In the genomic region with DNA sequence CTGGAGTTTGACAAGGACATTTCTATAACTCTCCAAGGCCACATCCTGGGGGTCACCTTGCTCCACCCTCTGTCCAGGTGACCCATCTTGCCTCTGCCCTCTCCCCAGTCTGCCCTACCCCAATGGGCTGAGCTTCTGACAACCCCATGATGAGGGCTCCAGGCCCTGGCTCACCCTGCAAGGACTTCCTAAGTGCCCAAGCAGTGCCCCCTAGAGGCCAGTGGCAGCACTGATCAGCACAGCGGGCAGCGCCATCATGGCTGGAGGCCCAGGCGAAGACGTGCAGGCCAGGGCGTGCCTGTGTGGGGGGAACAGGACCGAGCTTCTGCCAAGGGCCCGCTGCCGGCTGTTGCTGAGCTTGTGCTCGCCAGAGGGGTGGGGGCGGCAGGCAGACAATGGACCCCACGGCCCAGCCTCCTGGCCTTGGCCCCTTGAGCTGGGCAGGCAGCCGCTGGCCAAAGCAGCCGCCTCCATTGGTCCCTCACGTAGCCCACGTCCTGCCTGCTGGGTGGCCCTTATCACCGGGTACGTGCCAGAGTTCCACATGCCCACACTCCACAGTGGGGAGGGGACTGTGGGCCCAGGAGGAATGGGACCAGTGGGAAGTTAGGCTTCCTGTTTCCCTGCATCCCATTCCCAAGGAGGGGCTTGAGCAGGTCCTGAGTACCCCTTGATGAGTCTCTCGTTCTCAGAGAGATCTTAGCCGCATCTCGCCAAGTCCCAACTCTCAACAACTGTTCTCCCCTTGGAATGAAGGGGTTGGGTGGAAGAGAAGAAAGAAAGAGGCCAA, we compare ENCODE assay signal across 1 cellular context.
TF ChIP-seq lines count a peak whose summit lies in the region.

No MANE protein-coding gene starts in this region.

TF ChIP-seq in K562, 482 proteins besides CTCF, POLR2A, EP300 and RAD21 (continued from another document and continues in another):
- TF ChIP-seq, protein P1, sequence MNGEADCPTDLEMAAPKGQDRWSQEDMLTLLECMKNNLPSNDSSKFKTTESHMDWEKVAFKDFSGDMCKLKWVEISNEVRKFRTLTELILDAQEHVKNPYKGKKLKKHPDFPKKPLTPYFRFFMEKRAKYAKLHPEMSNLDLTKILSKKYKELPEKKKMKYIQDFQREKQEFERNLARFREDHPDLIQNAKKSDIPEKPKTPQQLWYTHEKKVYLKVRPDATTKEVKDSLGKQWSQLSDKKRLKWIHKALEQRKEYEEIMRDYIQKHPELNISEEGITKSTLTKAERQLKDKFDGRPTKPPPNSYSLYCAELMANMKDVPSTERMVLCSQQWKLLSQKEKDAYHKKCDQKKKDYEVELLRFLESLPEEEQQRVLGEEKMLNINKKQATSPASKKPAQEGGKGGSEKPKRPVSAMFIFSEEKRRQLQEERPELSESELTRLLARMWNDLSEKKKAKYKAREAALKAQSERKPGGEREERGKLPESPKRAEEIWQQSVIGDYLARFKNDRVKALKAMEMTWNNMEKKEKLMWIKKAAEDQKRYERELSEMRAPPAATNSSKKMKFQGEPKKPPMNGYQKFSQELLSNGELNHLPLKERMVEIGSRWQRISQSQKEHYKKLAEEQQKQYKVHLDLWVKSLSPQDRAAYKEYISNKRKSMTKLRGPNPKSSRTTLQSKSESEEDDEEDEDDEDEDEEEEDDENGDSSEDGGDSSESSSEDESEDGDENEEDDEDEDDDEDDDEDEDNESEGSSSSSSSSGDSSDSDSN (IDR thresholded peaks at IDR 0.05; ENCODE audit: borderline replicate concordance in 1 of 2, low read depth in 2 of 2, low read length in 2 of 2) = no peak
- no peak for TF ChIP-seq ZNF551 (CRISPR knock-in tag; IDR thresholded peaks at IDR 0.05)
- peak; percentile 77; the same call in 1 of the 2 replicates for TF ChIP-seq E2F3 (CRISPR knock-in tag; IDR thresholded peaks at IDR 0.05)
- TF ChIP-seq SMC3 (conservative IDR thresholded peaks at IDR 0.05; ENCODE audit: insufficient read depth, low read depth, low read length) = peak; percentile 63
- TF ChIP-seq ZNF408 (CRISPR knock-in tag; IDR thresholded peaks at IDR 0.05; ENCODE audit: low read depth) = no peak
- peak; percentile 17; the same call in 1 of the 2 replicates for TF ChIP-seq MTA2 (IDR thresholded peaks at IDR 0.05; ENCODE audit: low read depth)
- peak; percentile 32; the same call in 1 of the 2 replicates for TF ChIP-seq ZNF263 (CRISPR knock-in tag; IDR thresholded peaks at IDR 0.05; ENCODE audit: borderline replicate concordance)
- TF ChIP-seq, protein P2, sequence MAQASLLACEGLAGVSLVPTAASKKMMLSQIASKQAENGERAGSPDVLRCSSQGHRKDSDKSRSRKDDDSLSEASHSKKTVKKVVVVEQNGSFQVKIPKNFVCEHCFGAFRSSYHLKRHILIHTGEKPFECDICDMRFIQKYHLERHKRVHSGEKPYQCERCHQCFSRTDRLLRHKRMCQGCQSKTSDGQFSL (CRISPR knock-in tag; IDR thresholded peaks at IDR 0.05) = peak; percentile 70
- TF ChIP-seq, protein P2 (tag; IDR thresholded peaks at IDR 0.05) = no peak
- TF ChIP-seq BMI1 (IDR thresholded peaks at IDR 0.05; ENCODE audit: low read length) = no peak
- peak; percentile 34; the same call in 1 of the 2 replicates for TF ChIP-seq HIVEP1 (CRISPR knock-in tag; IDR thresholded peaks at IDR 0.05)
- TF ChIP-seq MTA1 (IDR thresholded peaks at IDR 0.05; ENCODE audit: borderline replicate concordance) = peak; percentile 64; the same call in 1 of the 2 replicates
- TF ChIP-seq CCNT2 (IDR thresholded peaks at IDR 0.05; ENCODE audit: borderline replicate concordance, extremely low read depth, insufficient read length, low read depth, low read length) = no peak
- 0 out of 2 replicates have a peak, but pooled peaks have one; percentile 9 for TF ChIP-seq BCOR (IDR thresholded peaks at IDR 0.05)
- TF ChIP-seq, protein P3, sequence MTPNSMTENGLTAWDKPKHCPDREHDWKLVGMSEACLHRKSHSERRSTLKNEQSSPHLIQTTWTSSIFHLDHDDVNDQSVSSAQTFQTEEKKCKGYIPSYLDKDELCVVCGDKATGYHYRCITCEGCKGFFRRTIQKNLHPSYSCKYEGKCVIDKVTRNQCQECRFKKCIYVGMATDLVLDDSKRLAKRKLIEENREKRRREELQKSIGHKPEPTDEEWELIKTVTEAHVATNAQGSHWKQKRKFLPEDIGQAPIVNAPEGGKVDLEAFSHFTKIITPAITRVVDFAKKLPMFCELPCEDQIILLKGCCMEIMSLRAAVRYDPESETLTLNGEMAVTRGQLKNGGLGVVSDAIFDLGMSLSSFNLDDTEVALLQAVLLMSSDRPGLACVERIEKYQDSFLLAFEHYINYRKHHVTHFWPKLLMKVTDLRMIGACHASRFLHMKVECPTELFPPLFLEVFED (CRISPR knock-in tag; conservative IDR thresholded peaks at IDR 0.05) = peak; percentile 80
- TF ChIP-seq, protein P4, sequence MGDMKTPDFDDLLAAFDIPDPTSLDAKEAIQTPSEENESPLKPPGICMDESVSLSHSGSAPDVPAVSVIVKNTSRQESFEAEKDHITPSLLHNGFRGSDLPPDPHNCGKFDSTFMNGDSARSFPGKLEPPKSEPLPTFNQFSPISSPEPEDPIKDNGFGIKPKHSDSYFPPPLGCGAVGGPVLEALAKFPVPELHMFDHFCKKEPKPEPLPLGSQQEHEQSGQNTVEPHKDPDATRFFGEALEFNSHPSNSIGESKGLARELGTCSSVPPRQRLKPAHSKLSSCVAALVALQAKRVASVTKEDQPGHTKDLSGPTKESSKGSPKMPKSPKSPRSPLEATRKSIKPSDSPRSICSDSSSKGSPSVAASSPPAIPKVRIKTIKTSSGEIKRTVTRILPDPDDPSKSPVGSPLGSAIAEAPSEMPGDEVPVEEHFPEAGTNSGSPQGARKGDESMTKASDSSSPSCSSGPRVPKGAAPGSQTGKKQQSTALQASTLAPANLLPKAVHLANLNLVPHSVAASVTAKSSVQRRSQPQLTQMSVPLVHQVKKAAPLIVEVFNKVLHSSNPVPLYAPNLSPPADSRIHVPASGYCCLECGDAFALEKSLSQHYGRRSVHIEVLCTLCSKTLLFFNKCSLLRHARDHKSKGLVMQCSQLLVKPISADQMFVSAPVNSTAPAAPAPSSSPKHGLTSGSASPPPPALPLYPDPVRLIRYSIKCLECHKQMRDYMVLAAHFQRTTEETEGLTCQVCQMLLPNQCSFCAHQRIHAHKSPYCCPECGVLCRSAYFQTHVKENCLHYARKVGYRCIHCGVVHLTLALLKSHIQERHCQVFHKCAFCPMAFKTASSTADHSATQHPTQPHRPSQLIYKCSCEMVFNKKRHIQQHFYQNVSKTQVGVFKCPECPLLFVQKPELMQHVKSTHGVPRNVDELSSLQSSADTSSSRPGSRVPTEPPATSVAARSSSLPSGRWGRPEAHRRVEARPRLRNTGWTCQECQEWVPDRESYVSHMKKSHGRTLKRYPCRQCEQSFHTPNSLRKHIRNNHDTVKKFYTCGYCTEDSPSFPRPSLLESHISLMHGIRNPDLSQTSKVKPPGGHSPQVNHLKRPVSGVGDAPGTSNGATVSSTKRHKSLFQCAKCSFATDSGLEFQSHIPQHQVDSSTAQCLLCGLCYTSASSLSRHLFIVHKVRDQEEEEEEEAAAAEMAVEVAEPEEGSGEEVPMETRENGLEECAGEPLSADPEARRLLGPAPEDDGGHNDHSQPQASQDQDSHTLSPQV (IDR thresholded peaks at IDR 0.05) = peak; percentile 99
- TF ChIP-seq, protein P5, sequence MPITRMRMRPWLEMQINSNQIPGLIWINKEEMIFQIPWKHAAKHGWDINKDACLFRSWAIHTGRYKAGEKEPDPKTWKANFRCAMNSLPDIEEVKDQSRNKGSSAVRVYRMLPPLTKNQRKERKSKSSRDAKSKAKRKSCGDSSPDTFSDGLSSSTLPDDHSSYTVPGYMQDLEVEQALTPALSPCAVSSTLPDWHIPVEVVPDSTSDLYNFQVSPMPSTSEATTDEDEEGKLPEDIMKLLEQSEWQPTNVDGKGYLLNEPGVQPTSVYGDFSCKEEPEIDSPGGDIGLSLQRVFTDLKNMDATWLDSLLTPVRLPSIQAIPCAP (CRISPR knock-in tag; IDR thresholded peaks at IDR 0.05; ENCODE audit: borderline replicate concordance) = no peak
- TF ChIP-seq ZNF165 (CRISPR knock-in tag; IDR thresholded peaks at IDR 0.05; ENCODE audit: borderline replicate concordance) = peak; percentile 90
- no peak for TF ChIP-seq KAT7 (CRISPR knock-in tag; IDR thresholded peaks at IDR 0.05; ENCODE audit: borderline replicate concordance)
- TF ChIP-seq BACH1 (tag; IDR thresholded peaks at IDR 0.05) = peak; percentile 69; the same call in 1 of the 2 replicates
- TF ChIP-seq CBFA2T2 (conservative IDR thresholded peaks at IDR 0.05) = no peak
- peak; percentile 54; the same call in 1 of the 2 replicates for TF ChIP-seq NFXL1 (CRISPR knock-in tag; IDR thresholded peaks at IDR 0.05)
- no peak for TF ChIP-seq SIRT6 (IDR thresholded peaks at IDR 0.05; ENCODE audit: low read depth, low read length)
- TF ChIP-seq, protein P6, sequence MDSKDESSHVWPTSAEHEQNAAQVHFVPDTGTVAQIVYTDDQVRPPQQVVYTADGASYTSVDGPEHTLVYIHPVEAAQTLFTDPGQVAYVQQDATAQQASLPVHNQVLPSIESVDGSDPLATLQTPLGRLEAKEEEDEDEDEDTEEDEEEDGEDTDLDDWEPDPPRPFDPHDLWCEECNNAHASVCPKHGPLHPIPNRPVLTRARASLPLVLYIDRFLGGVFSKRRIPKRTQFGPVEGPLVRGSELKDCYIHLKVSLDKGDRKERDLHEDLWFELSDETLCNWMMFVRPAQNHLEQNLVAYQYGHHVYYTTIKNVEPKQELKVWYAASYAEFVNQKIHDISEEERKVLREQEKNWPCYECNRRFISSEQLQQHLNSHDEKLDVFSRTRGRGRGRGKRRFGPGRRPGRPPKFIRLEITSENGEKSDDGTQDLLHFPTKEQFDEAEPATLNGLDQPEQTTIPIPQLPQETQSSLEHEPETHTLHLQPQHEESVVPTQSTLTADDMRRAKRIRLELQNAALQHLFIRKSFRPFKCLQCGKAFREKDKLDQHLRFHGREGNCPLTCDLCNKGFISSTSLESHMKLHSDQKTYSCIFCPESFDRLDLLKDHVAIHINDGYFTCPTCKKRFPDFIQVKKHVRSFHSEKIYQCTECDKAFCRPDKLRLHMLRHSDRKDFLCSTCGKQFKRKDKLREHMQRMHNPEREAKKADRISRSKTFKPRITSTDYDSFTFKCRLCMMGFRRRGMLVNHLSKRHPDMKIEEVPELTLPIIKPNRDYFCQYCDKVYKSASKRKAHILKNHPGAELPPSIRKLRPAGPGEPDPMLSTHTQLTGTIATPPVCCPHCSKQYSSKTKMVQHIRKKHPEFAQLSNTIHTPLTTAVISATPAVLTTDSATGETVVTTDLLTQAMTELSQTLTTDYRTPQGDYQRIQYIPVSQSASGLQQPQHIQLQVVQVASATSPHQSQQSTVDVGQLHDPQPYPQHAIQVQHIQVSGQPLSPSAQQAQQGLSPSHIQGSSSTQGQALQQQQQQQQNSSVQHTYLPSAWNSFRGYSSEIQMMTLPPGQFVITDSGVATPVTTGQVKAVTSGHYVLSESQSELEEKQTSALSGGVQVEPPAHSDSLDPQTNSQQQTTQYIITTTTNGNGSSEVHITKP (IDR thresholded peaks at IDR 0.05; ENCODE audit: partially characterized antibody) = peak; percentile 15
- TF ChIP-seq ZNF239 (CRISPR knock-in tag; IDR thresholded peaks at IDR 0.05) = peak; percentile 79
- peak; percentile 85 for TF ChIP-seq CTBP1 (IDR thresholded peaks at IDR 0.05; ENCODE audit: borderline replicate concordance)
- no peak for TF ChIP-seq CEBPG (CRISPR knock-in tag; IDR thresholded peaks at IDR 0.05)
- no peak for TF ChIP-seq CEBPG (tag; conservative IDR thresholded peaks at IDR 0.05 in 1 of 2, IDR thresholded peaks at IDR 0.05 in 1 of 2)
- TF ChIP-seq ILF3 (IDR thresholded peaks at IDR 0.05; ENCODE audit: borderline replicate concordance) = no peak
- TF ChIP-seq TOE1 (IDR thresholded peaks at IDR 0.05; ENCODE audit: borderline replicate concordance) = peak; percentile 58; the same call in 1 of the 2 replicates
- no peak for TF ChIP-seq TOE1 (CRISPR knock-in tag; IDR thresholded peaks at IDR 0.05; ENCODE audit: borderline replicate concordance, low read depth)
- peak; percentile 64 for TF ChIP-seq ZNF41 (CRISPR knock-in tag; conservative IDR thresholded peaks at IDR 0.05)
- TF ChIP-seq JUNB (CRISPR knock-in tag; conservative IDR thresholded peaks at IDR 0.05) = 0 out of 2 replicates have a peak, but pooled peaks have one; percentile 1
- TF ChIP-seq, protein P7, sequence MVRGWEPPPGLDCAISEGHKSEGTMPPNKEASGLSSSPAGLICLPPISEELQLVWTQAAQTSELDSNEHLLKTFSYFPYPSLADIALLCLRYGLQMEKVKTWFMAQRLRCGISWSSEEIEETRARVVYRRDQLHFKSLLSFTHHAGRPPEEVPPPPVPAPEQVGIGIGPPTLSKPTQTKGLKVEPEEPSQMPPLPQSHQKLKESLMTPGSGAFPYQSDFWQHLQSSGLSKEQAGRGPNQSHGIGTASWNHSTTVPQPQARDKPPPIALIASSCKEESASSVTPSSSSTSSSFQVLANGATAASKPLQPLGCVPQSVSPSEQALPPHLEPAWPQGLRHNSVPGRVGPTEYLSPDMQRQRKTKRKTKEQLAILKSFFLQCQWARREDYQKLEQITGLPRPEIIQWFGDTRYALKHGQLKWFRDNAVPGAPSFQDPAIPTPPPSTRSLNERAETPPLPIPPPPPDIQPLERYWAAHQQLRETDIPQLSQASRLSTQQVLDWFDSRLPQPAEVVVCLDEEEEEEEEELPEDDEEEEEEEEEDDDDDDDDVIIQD (CRISPR knock-in tag; IDR thresholded peaks at IDR 0.05) = 0 out of 2 replicates have a peak, but pooled peaks have one; percentile 27
- TF ChIP-seq ZZZ3 (IDR thresholded peaks at IDR 0.05) = no peak
- TF ChIP-seq NUFIP1 (IDR thresholded peaks at IDR 0.05; ENCODE audit: partially characterized antibody) = no peak
- TF ChIP-seq, protein P8, sequence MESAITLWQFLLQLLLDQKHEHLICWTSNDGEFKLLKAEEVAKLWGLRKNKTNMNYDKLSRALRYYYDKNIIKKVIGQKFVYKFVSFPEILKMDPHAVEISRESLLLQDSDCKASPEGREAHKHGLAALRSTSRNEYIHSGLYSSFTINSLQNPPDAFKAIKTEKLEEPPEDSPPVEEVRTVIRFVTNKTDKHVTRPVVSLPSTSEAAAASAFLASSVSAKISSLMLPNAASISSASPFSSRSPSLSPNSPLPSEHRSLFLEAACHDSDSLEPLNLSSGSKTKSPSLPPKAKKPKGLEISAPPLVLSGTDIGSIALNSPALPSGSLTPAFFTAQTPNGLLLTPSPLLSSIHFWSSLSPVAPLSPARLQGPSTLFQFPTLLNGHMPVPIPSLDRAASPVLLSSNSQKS (CRISPR knock-in tag; IDR thresholded peaks at IDR 0.05) = no peak
- TF ChIP-seq PTTG1 (tag; IDR thresholded peaks at IDR 0.05; ENCODE audit: low read depth) = no peak
- peak; percentile 34; the same call in 1 of the 2 replicates for TF ChIP-seq HCFC1 (IDR thresholded peaks at IDR 0.05; ENCODE audit: low read depth, low read length)
- TF ChIP-seq, protein P9, sequence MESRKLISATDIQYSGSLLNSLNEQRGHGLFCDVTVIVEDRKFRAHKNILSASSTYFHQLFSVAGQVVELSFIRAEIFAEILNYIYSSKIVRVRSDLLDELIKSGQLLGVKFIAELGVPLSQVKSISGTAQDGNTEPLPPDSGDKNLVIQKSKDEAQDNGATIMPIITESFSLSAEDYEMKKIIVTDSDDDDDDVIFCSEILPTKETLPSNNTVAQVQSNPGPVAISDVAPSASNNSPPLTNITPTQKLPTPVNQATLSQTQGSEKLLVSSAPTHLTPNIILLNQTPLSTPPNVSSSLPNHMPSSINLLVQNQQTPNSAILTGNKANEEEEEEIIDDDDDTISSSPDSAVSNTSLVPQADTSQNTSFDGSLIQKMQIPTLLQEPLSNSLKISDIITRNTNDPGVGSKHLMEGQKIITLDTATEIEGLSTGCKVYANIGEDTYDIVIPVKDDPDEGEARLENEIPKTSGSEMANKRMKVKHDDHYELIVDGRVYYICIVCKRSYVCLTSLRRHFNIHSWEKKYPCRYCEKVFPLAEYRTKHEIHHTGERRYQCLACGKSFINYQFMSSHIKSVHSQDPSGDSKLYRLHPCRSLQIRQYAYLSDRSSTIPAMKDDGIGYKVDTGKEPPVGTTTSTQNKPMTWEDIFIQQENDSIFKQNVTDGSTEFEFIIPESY (CRISPR knock-in tag; IDR thresholded peaks at IDR 0.05) = peak; percentile 100
